ENCODE assay signal across 1 cellular context in genomic region chr9:89993678-89994630, GRCh38.
A peak's percentile ranks its signal among the peaks of the same experiment; 100 is the strongest.
TF ChIP-seq lines count a peak whose summit lies in the region.

No MANE protein-coding gene starts in this region.

TF ChIP-seq in HepG2, 621 proteins besides CTCF, POLR2A, EP300 and RAD21 (continued from another document and continues in another):
- TF ChIP-seq PAXIP1 (CRISPR knock-in tag; conservative IDR thresholded peaks at IDR 0.05) (peak; percentile 90), ZNF235 (CRISPR knock-in tag; IDR thresholded peaks at IDR 0.05; ENCODE audit: borderline replicate concordance) (no peak), ZNF609 (CRISPR knock-in tag; IDR thresholded peaks at IDR 0.05; ENCODE audit: borderline replicate concordance) (peak; percentile 59; the same call in 1 of the 2 replicates), HNRNPUL1 (IDR thresholded peaks at IDR 0.05; ENCODE audit: low read depth, low read length) (no peak), ERF (CRISPR knock-in tag; IDR thresholded peaks at IDR 0.05) (peak; percentile 80; the same call in 1 of the 2 replicates), RARA (CRISPR knock-in tag; IDR thresholded peaks at IDR 0.05) (peak; percentile 93), ZNF296 (CRISPR knock-in tag; conservative IDR thresholded peaks at IDR 0.05) (no peak), PAF1 (CRISPR knock-in tag; IDR thresholded peaks at IDR 0.05) (no peak), ZMAT5 (CRISPR knock-in tag; IDR thresholded peaks at IDR 0.05; ENCODE audit: borderline replicate concordance, low read depth) (no peak), SOX13 (IDR thresholded peaks at IDR 0.05) (peak; percentile 30; the same call in 1 of the 2 replicates), SOX13 (CRISPR knock-in tag; conservative IDR thresholded peaks at IDR 0.05 in 1 of 2, IDR thresholded peaks at IDR 0.05 in 1 of 2) (peak in 1 of 2 experiments; percentile 77; a peak in 2 of 4 replicates), TMF1 (CRISPR knock-in tag; IDR thresholded peaks at IDR 0.05; ENCODE audit: low read depth) (no peak), MIER2 (CRISPR knock-in tag; IDR thresholded peaks at IDR 0.05) (0 out of 2 replicates have a peak, but pooled peaks have one; percentile 18), SKI (IDR thresholded peaks at IDR 0.05; ENCODE audit: partially characterized antibody) (peak; percentile 88), RFX5 (IDR thresholded peaks at IDR 0.05; ENCODE audit: low read depth, low read length) (no peak), NR2C2 (CRISPR knock-in tag; IDR thresholded peaks at IDR 0.05; ENCODE audit: borderline replicate concordance) (peak; percentile 91), MEIS1 (CRISPR knock-in tag; IDR thresholded peaks at IDR 0.05; ENCODE audit: borderline replicate concordance) (peak; percentile 71; the same call in 1 of the 2 replicates), GATAD1 (CRISPR knock-in tag; IDR thresholded peaks at IDR 0.05) (peak; percentile 33; the same call in 1 of the 2 replicates), SAP130 (CRISPR knock-in tag; IDR thresholded peaks at IDR 0.05; ENCODE audit: low read depth) (peak; percentile 58), NR2F2 (IDR thresholded peaks at IDR 0.05; ENCODE audit: borderline replicate concordance, low read depth) (peak; percentile 89), ZNF878 (CRISPR knock-in tag; IDR thresholded peaks at IDR 0.05) (peak; percentile 72; the same call in 1 of the 2 replicates), RBM39 (IDR thresholded peaks at IDR 0.05; ENCODE audit: low read depth, low read length, poor library complexity, severe bottlenecking) (no peak), ZNF841 (CRISPR knock-in tag; IDR thresholded peaks at IDR 0.05; ENCODE audit: borderline replicate concordance) (no peak), ETV5 (CRISPR knock-in tag; IDR thresholded peaks at IDR 0.05; ENCODE audit: borderline replicate concordance) (peak; percentile 53; the same call in 1 of the 2 replicates), MTERF4 (CRISPR knock-in tag; IDR thresholded peaks at IDR 0.05) (no peak), ZNF318 (CRISPR knock-in tag; IDR thresholded peaks at IDR 0.05) (no peak), TFAP4 (IDR thresholded peaks at IDR 0.05; ENCODE audit: borderline replicate concordance, low read depth) (peak; percentile 65; the same call in 1 of the 2 replicates), RFX3 (CRISPR knock-in tag; IDR thresholded peaks at IDR 0.05) (no peak), MAF1 (CRISPR knock-in tag; IDR thresholded peaks at IDR 0.05; ENCODE audit: borderline replicate concordance) (no peak), SPEN (CRISPR knock-in tag; IDR thresholded peaks at IDR 0.05; ENCODE audit: low read depth) (0 out of 2 replicates have a peak, but pooled peaks have one; percentile 55), ZNF619 (CRISPR knock-in tag; IDR thresholded peaks at IDR 0.05) (no peak), ZNF749 (CRISPR knock-in tag; IDR thresholded peaks at IDR 0.05; ENCODE audit: borderline replicate concordance) (peak; percentile 46; the same call in 1 of the 2 replicates), ZBTB7B (CRISPR knock-in tag; IDR thresholded peaks at IDR 0.05) (peak; percentile 74), ZNF501 (CRISPR knock-in tag; IDR thresholded peaks at IDR 0.05) (no peak), STAG1 (CRISPR knock-in tag; IDR thresholded peaks at IDR 0.05) (no peak), YEATS4 (CRISPR knock-in tag; IDR thresholded peaks at IDR 0.05; ENCODE audit: borderline replicate concordance) (0 out of 2 replicates have a peak, but pooled peaks have one; percentile 36), GPBP1L1 (CRISPR knock-in tag; IDR thresholded peaks at IDR 0.05) (no peak), ZNF3 (CRISPR knock-in tag; IDR thresholded peaks at IDR 0.05) (no peak), MLLT10 (CRISPR knock-in tag; IDR thresholded peaks at IDR 0.05) (no peak), SALL2 (CRISPR knock-in tag; IDR thresholded peaks at IDR 0.05) (no peak)
